Comparison of ENCODE assay signal across 10 cellular contexts in the genomic region with DNA sequence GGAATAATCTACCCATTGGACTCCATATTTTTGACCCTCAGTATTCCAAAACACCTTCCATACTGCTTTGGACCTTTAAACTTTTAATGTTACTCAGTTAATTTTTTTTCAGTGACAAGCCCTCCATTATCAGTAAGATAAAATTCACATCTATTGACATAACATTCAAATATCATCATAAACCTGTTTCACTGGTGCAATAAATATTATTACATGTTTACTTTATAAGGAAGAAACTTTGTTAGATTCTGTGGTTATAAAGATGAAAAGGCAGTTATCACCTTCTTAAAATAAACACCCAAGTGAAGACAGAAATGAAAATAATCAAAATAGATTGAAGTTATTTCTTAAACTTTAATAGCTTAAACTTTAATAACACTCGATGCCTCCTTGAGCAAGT.
"Had no signal": no experiment of that assay in that cellular context is flagged by ENCODE, and none has a peak within 500 bp of the region (broad histone marks: within the 10 kb centered on the region; RNA-seq: fewer than 3 reads in every experiment).

No MANE protein-coding gene starts in this region.

- H3K27ac Mint-ChIP-seq: GM23338, H9, HFFc6 had no signal

- DNase-seq: H9, HCEC 1CT, HFFc6, KBM-7 had no signal

- H3K4me1 Mint-ChIP-seq: IgD-negative memory B cell had no signal

- H3K9me3 Mint-ChIP-seq: GM23338, H9, IgD-negative memory B cell had no signal

- FAIRE-seq: H1, H54, HepG2 had no signal

- H3K27me3 Mint-ChIP-seq: IgD-negative memory B cell had no signal

- H3K4me3 Mint-ChIP-seq: GM23338, H9, HFFc6, IgD-negative memory B cell had no signal

- H3K4me3 ChIP-seq: GM23338 had no signal

- H3K27ac ChIP-seq: HL-60 had no signal

- ATAC-seq: GM23338, HepG2 had no signal

- H3K36me3 Mint-ChIP-seq: IgD-negative memory B cell had no signal
